Comparison of ENCODE assay signal across 32 cellular contexts in genomic region chr17:46827274-46827673, GRCh38. TPM values are rescaled to one million over a fixed set of nuclear protein-coding genes. Genes with fewer than 3 reads are reported as not detected.
DNase-seq lines count a peak whose midpoint lies in the region; ATAC-seq, FAIRE-seq and TF ChIP-seq lines count a peak whose summit lies in the region.
"Had no signal": no experiment of that assay in that cellular context is flagged by ENCODE, and none has a peak within 500 bp of the region (broad histone marks: within the 10 kb centered on the region; RNA-seq: fewer than 3 reads in every experiment).

No MANE protein-coding gene starts in this region.

- H3K4me2 ChIP-seq in A549 (no peak overlapping the region), neural progenitor cell (no peak overlapping the region)
- H3K4me2 ChIP-seq: BLaER1 had no signal

- TF ChIP-seq POLR2A in A549 (IDR thresholded peaks at IDR 0.05; ENCODE audit: low read length): no peak

- FAIRE-seq in A549 (lab: Jason Lieb, UNC) (peak; percentile 56), HTR-8/SVneo (lab: Jason Lieb, UNC) (peak; percentile 16), bronchial epithelial cell (lab: Jason Lieb, UNC) (peak; percentile 18)
- FAIRE-seq: GM12878, GM12892, GM18507 had no signal

- peaks cover 41% of the 10 kb centered on the region for H3K27me3 Mint-ChIP-seq in neural progenitor cell (ENCODE audit: insufficient read depth, low read depth)

- TF ChIP-seq CTCF in A549 (IDR thresholded peaks at IDR 0.05) (no peak), bronchial epithelial cell (IDR thresholded peaks at IDR 0.05; ENCODE audit: insufficient read depth, low read length, severe bottlenecking) (no peak), neural progenitor cell (IDR thresholded peaks at IDR 0.05) (no peak)

- H3K79me2 ChIP-seq in neural progenitor cell (ENCODE audit: low read depth): no peaks in the 10 kb centered on the region

- no peak overlapping the region for H2AFZ ChIP-seq in neural progenitor cell (replicated peaks)

- no peak overlapping the region for H3K4me3 ChIP-seq in A549
- no peak overlapping the region for H3K4me3 ChIP-seq in bronchial epithelial cell (ENCODE audit: low read depth, low read length)
- no peak overlapping the region for H3K4me3 ChIP-seq in neural progenitor cell
- H3K4me3 ChIP-seq: BLaER1, GM12878 had no signal

- 68% methylated on average over 2 of the region's 2 CpGs for WGBS in A549 (ENCODE audit: missing lambda C conversion rate)

- H3K27ac Mint-ChIP-seq in neural progenitor cell: peak overlapping the region; percentile 78
- H3K27ac Mint-ChIP-seq: CD4-positive, alpha-beta memory T cell; CD4-positive, CD25-positive, alpha-beta regulatory T cell; CD8-positive, alpha-beta memory T cell had no signal

- no peak for ATAC-seq in A549
- ATAC-seq in HG03469 (IDR thresholded peaks at IDR 0.05; ENCODE audit: unreplicated experiment): no peak
- ATAC-seq: GM12878 had no signal

- peaks cover 29% of the 10 kb centered on the region for H4K20me1 ChIP-seq in neural progenitor cell (ENCODE audit: low read depth)
- H4K20me1 ChIP-seq: BLaER1 had no signal

- DNase-seq in A549 (ENCODE audit: low read depth in 1 of 2, low spot score in 1 of 2) (no peak), HTR-8/SVneo (ENCODE audit: insufficient read length, low spot score) (no peak), bronchial epithelial cell (ENCODE audit: low read depth) (no peak), neural progenitor cell (ENCODE audit: low spot score) (no peak), SHP77 (lab: John Stamatoyannopoulos, UW) (no peak), epidermal melanocyte (ENCODE audit: insufficient read length, low spot score) (no peak), NOMO-1 treated with DMSO at 0.1 percent for 48 hours (lab: John Stamatoyannopoulos, UW; ENCODE audit: unreplicated experiment) (no peak)
- DNase-seq: ACHN; BE2C; C1 segment of cervical spinal cord; CD4-positive, alpha-beta memory T cell; CD4-positive, CD25-positive, alpha-beta regulatory T cell; CD8-positive, alpha-beta memory T cell; COR-L47; DMS 273 treated with DMSO at 0.1 percent for 48 hours; DMS153; DMS53; DMS79; DND-41; EL; GDM1 had no signal

- H3K4me1 ChIP-seq in A549: no peaks in the 10 kb centered on the region
- H3K4me1 ChIP-seq in neural progenitor cell: peaks cover 7% of the 10 kb centered on the region
- H3K4me1 ChIP-seq: BE2C had no signal

- peaks cover 41% of the 10 kb centered on the region for H3K4me1 Mint-ChIP-seq in neural progenitor cell
- H3K4me1 Mint-ChIP-seq: CD14-positive monocyte; CD4-positive, alpha-beta memory T cell; CD4-positive, CD25-positive, alpha-beta regulatory T cell had no signal

- H3K36me3 Mint-ChIP-seq in neural progenitor cell: peaks cover 12% of the 10 kb centered on the region
- H3K36me3 Mint-ChIP-seq: CD14-positive monocyte; CD4-positive, alpha-beta memory T cell; CD4-positive, CD25-positive, alpha-beta regulatory T cell; CD8-positive, alpha-beta memory T cell had no signal

- H3K9me3 ChIP-seq in A549 (no peaks in the 10 kb centered on the region), neural progenitor cell (ENCODE audit: low read depth) (no peaks in the 10 kb centered on the region)
- H3K9me3 ChIP-seq: BE2C, BLaER1 had no signal

- H3K27ac ChIP-seq in A549 (no peak overlapping the region), neural progenitor cell (no peak overlapping the region)
- H3K27ac ChIP-seq: 22Rv1, BLaER1 had no signal

- no peak for TF ChIP-seq EP300 in A549 (IDR thresholded peaks at IDR 0.05)

- TF ChIP-seq RAD21 in A549 (conservative IDR thresholded peaks at IDR 0.05 in 1 of 2, IDR thresholded peaks at IDR 0.05 in 1 of 2): no peak

- CTCF ChIA-PET in A549 (lab: Yijun Ruan, JAX): interaction anchor here (0.9 to 10.8 kb wide), 5 partner anchors 8 to 114 kb away, joined by 3 to 138 read pairs (median 5); no protein-coding TSS in a partner anchor

- no peaks in the 10 kb centered on the region for H3K36me3 ChIP-seq in bronchial epithelial cell (ENCODE audit: control insufficient read depth, insufficient read depth, low read length)
- no peaks in the 10 kb centered on the region for H3K36me3 ChIP-seq in neural progenitor cell
- H3K36me3 ChIP-seq: BE2C, BLaER1 had no signal

- H3K9me3 Mint-ChIP-seq in neural progenitor cell: peaks cover 2% of the 10 kb centered on the region
- H3K9me3 Mint-ChIP-seq: CD4-positive, alpha-beta memory T cell; CD4-positive, CD25-positive, alpha-beta regulatory T cell; CD8-positive, alpha-beta memory T cell had no signal

- peaks cover 1% of the 10 kb centered on the region for H3K27me3 ChIP-seq in bronchial epithelial cell (ENCODE audit: control insufficient read depth, insufficient read depth, low read length)
- H3K27me3 ChIP-seq in neural progenitor cell: peaks cover 100% of the 10 kb centered on the region
- H3K27me3 ChIP-seq: BE2C had no signal

- POLR2A ChIA-PET in A549 (lab: Yijun Ruan, JAX): no interaction called here

- H3K4me3 Mint-ChIP-seq in neural progenitor cell: no peak overlapping the region
- H3K4me3 Mint-ChIP-seq: CD14-positive monocyte; CD4-positive, alpha-beta memory T cell; CD4-positive, CD25-positive, alpha-beta regulatory T cell; CD8-positive, alpha-beta memory T cell had no signal

- no peaks in the 10 kb centered on the region for H3F3A ChIP-seq in neural progenitor cell (ENCODE audit: low read depth)

- H3K9ac ChIP-seq in neural progenitor cell: no peak overlapping the region
- H3K9ac ChIP-seq: BLaER1 had no signal

TF ChIP-seq in A549, 52 proteins besides CTCF, POLR2A, EP300 and RAD21:
- TF ChIP-seq MAZ (IDR thresholded peaks at IDR 0.05; ENCODE audit: borderline replicate concordance, low read depth, low read length): no peak
- no peak for TF ChIP-seq ESRRA (IDR thresholded peaks at IDR 0.05; ENCODE audit: borderline replicate concordance, low read length)
- TF ChIP-seq BCL3 (IDR thresholded peaks at IDR 0.05): no peak
- no peak for TF ChIP-seq ATOH8 (CRISPR knock-in tag; IDR thresholded peaks at IDR 0.05; ENCODE audit: low read depth)
- TF ChIP-seq RARB (CRISPR knock-in tag; IDR thresholded peaks at IDR 0.05): no peak
- TF ChIP-seq HDAC2 (IDR thresholded peaks at IDR 0.05): no peak
- no peak for TF ChIP-seq FOXS1 (CRISPR knock-in tag; IDR thresholded peaks at IDR 0.05)
- TF ChIP-seq NR3C1 (IDR thresholded peaks at IDR 0.05): no peak
- TF ChIP-seq TFCP2L1 (CRISPR knock-in tag; IDR thresholded peaks at IDR 0.05): no peak
- no peak for TF ChIP-seq E2F6 (IDR thresholded peaks at IDR 0.05; ENCODE audit: borderline replicate concordance, low read depth)
- TF ChIP-seq MYC (IDR thresholded peaks at IDR 0.05; ENCODE audit: borderline replicate concordance, low read length): no peak
- TF ChIP-seq ZFP36 (IDR thresholded peaks at IDR 0.05; ENCODE audit: borderline replicate concordance, partially characterized antibody): no peak

RNA-seq across cellular contexts. Expression of gene WNT3, which starts 8.8 kb away (rescaled TPM):
- 10.8 and 11.6 TPM in 2 replicates for polyA plus RNA-seq in A549 (2011; rRNA removed)
- 5.3 and 6.2 TPM in 2 replicates for polyA plus RNA-seq in A549 (2012; cell fraction: cytosol; rRNA removed)
- polyA plus RNA-seq in A549 (2012; cell fraction: nucleus; rRNA removed): 9.1 and 9.9 TPM in 2 replicates
- polyA plus RNA-seq in A549 (2017; fragmentation: RNase III; extraction: RNeasy Plus Mini Kit Qiagen cat#74134 plus additional on column Dnase treatment): 5.9 to 8.4 TPM (median 8.3 TPM) in 3 replicates
- 7.0 TPM in 2 replicates for polyA minus RNA-seq in A549 (2011; rRNA and poly(A)+ RNA removed)
- 0.79 and 1.0 TPM in 2 replicates for total RNA-seq in bronchial epithelial cell
- 1.1 and 1.7 TPM in 2 replicates for total RNA-seq in neural progenitor cell (ENCODE audit: low replicate concordance)
- total RNA-seq: CD4-positive, alpha-beta memory T cell; CD4-positive, CD25-positive, alpha-beta regulatory T cell; CD8-positive, alpha-beta memory T cell; G401; GM12878 had no signal
- polyA plus RNA-seq: CD14-positive monocyte; CD4-positive, alpha-beta memory T cell; CD4-positive, CD25-positive, alpha-beta regulatory T cell; CD8-positive, alpha-beta memory T cell had no signal

RNA-seq across cellular contexts. Expression of gene WNT9B, which starts 24.1 kb away (rescaled TPM):
- polyA plus RNA-seq in A549 (2011; rRNA removed): 0.05 and 0.22 TPM in 2 replicates
- 0.01 TPM in 1 of 2 replicates, not detected in the other for polyA plus RNA-seq in A549 (2012; cell fraction: cytosol; rRNA removed)
- polyA plus RNA-seq in A549 (2012; cell fraction: nucleus; rRNA removed): 0.05 TPM in 1 of 2 replicates, not detected in the other
- 0.05 to 0.17 TPM (median 0.07 TPM) in 3 replicates for polyA plus RNA-seq in A549 (2017; fragmentation: RNase III; extraction: RNeasy Plus Mini Kit Qiagen cat#74134 plus additional on column Dnase treatment)
- 0.50 TPM in 1 of 2 replicates, not detected in the other for polyA minus RNA-seq in A549 (2011; rRNA and poly(A)+ RNA removed)
- not detected in 2 replicates for total RNA-seq in bronchial epithelial cell
- 0.12 TPM in 1 of 2 replicates, not detected in the other for total RNA-seq in neural progenitor cell (ENCODE audit: low replicate concordance)
- total RNA-seq: A172; A673; CD4-positive, alpha-beta memory T cell; CD4-positive, CD25-positive, alpha-beta regulatory T cell; CD8-positive, alpha-beta memory T cell; G401; GM12878 had no signal
- polyA plus RNA-seq: AG04450; CD4-positive, alpha-beta memory T cell; CD4-positive, CD25-positive, alpha-beta regulatory T cell; CD8-positive, alpha-beta memory T cell; GM12878 had no signal
